In genomic region chr16:24036614-24037013, GRCh38 we compare ENCODE assay signal across 8 cellular contexts.
DNase-seq lines count a peak whose midpoint lies in the region; ATAC-seq and TF ChIP-seq lines count a peak whose summit lies in the region.

No MANE protein-coding gene starts in this region.

- H3K4me1 Mint-ChIP-seq in brain, result peaks cover 7% of the 10 kb centered on the region

- H3K4me2 ChIP-seq in DOHH2 (ENCODE audit: low read length), result no peak overlapping the region

- no peaks in the 10 kb centered on the region for H3F3A ChIP-seq in DOHH2 (ENCODE audit: control insufficient read depth, insufficient read depth)

- no peaks in the 10 kb centered on the region for H3K79me2 ChIP-seq in DOHH2 (ENCODE audit: control insufficient read depth, low read length)

- no peaks in the 10 kb centered on the region for H3K9me3 ChIP-seq in DOHH2 (ENCODE audit: control insufficient read depth, insufficient read depth, low read length)

- H3K27me3 ChIP-seq in DOHH2 (ENCODE audit: control insufficient read depth, low read length), result no peaks in the 10 kb centered on the region

- DNase-seq in HuH-7.5 (ENCODE audit: low spot score) (peak; percentile 55), SKM-1 (lab: John Stamatoyannopoulos, UW; ENCODE audit: unreplicated experiment) (peak; percentile 12), inferior parietal cortex (ENCODE audit: extremely low spot score) (peak; percentile 78)
- peak; percentile 28 to 37 for DNase-seq in stimulated activated CD4-positive, alpha-beta T cell treated with anti-CD3 and anti-CD28 coated beads, Interleukin-2, amount 100 ng/mL, for 48 hours

- peak overlapping the region in 1 of 5 experiments; percentile 9 for H3K27ac Mint-ChIP-seq in brain

- H3K27ac ChIP-seq in DOHH2 (ENCODE audit: low read depth, low read length), result no peak overlapping the region

- peaks cover 4% of the 10 kb centered on the region for H3K27me3 Mint-ChIP-seq in brain

- no peaks in the 10 kb centered on the region for H3K9me3 Mint-ChIP-seq in brain

- ATAC-seq in GM21526 (IDR thresholded peaks at IDR 0.05; ENCODE audit: low FRiP score, unreplicated experiment) (no peak), GM19395 (IDR thresholded peaks at IDR 0.05; ENCODE audit: unreplicated experiment) (no peak)

- no peaks in the 10 kb centered on the region for H4K20me1 ChIP-seq in DOHH2 (ENCODE audit: control insufficient read depth, insufficient read depth, low read depth, low read length)

- no peak overlapping the region for H3K4me3 Mint-ChIP-seq in brain

- TF ChIP-seq CTCF in DOHH2 (IDR thresholded peaks at IDR 0.05; ENCODE audit: low read depth, low read length, poor library complexity, severe bottlenecking), result peak; percentile 60
- TF ChIP-seq CTCF in brain (conservative IDR thresholded peaks at IDR 0.05), result peak; percentile 91 to 94

- H3K4me3 ChIP-seq in DOHH2 (ENCODE audit: low read length), result no peak overlapping the region

- no peaks in the 10 kb centered on the region for H3K4me1 ChIP-seq in DOHH2 (ENCODE audit: control insufficient read depth, low read length)

- H3K36me3 ChIP-seq in DOHH2 (ENCODE audit: control insufficient read depth, low read length), result no peaks in the 10 kb centered on the region

- peaks cover 5% of the 10 kb centered on the region for H3K36me3 Mint-ChIP-seq in brain

- H3K9me2 ChIP-seq in DOHH2 (replicated peaks; ENCODE audit: control insufficient read depth, low read length), result no peaks in the 10 kb centered on the region

Comparison
In these comparisons a context has a peak if more than half of its experiments do, and no peak if none do; other contexts are left out.
1. DNase-seq: peak in every context shown above with its lines; median percentile 78 in inferior parietal cortex; 55 in HuH-7.5; 32 in stimulated activated CD4-positive, alpha-beta T cell treated with anti-CD3 and anti-CD28 coated beads, Interleukin-2, amount 100 ng/mL, for 48 hours; 12 in SKM-1.